ENCODE assay signal across 1 cellular context in the genomic region with DNA sequence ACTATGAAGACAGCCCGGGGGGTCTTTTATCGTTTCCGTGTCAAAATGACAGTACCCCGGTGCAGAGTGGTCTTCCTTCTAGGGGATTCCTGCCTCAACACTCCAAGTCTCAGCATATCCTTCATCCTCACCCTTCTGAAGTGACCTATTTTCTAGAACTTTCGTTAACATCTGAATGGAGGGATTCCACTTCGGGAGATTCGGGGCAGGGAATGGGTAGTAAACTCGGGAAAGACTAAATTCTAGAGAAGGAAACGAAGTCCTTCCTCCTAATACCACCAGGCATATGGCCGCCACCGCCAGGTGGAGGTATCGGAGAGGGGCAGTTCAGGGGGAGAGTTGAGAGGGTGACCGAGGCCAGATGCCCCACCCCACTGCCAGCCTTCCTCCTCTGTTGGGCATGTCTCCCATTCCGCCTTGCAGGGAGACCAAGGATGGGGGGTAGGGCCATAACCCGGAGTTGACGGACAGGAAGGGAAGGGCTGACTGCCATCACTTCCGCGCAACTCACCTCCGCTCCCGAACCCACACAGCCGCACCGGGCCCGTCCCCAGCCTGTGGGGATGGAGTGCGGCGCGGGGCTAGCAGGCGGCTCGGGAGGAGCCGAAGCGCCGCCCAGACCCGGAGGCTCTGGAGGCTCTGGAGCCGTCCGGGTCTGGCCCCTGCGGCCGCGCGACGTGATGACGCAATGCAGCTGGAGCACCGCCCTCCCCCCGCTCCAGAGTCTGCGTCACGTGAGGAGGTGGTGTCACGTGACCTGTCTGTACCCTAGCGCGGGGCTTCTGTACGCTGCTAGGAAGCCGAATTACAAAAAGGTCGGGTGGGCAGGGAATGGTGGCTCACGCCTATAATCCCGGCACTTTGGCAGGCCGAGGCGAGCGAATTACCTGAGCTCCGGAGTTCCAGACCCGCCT.
TF ChIP-seq lines count a peak whose summit lies in the region.

Gene KLHL12 (minus strand): TSS at position 657 of the 914 bp plus-strand sequence. CDS start 2,072 bp downstream, outside the sequence.

TF ChIP-seq in HepG2, 621 proteins besides CTCF, POLR2A, EP300 and RAD21 (continued from another document):
- TF ChIP-seq, protein P1, sequence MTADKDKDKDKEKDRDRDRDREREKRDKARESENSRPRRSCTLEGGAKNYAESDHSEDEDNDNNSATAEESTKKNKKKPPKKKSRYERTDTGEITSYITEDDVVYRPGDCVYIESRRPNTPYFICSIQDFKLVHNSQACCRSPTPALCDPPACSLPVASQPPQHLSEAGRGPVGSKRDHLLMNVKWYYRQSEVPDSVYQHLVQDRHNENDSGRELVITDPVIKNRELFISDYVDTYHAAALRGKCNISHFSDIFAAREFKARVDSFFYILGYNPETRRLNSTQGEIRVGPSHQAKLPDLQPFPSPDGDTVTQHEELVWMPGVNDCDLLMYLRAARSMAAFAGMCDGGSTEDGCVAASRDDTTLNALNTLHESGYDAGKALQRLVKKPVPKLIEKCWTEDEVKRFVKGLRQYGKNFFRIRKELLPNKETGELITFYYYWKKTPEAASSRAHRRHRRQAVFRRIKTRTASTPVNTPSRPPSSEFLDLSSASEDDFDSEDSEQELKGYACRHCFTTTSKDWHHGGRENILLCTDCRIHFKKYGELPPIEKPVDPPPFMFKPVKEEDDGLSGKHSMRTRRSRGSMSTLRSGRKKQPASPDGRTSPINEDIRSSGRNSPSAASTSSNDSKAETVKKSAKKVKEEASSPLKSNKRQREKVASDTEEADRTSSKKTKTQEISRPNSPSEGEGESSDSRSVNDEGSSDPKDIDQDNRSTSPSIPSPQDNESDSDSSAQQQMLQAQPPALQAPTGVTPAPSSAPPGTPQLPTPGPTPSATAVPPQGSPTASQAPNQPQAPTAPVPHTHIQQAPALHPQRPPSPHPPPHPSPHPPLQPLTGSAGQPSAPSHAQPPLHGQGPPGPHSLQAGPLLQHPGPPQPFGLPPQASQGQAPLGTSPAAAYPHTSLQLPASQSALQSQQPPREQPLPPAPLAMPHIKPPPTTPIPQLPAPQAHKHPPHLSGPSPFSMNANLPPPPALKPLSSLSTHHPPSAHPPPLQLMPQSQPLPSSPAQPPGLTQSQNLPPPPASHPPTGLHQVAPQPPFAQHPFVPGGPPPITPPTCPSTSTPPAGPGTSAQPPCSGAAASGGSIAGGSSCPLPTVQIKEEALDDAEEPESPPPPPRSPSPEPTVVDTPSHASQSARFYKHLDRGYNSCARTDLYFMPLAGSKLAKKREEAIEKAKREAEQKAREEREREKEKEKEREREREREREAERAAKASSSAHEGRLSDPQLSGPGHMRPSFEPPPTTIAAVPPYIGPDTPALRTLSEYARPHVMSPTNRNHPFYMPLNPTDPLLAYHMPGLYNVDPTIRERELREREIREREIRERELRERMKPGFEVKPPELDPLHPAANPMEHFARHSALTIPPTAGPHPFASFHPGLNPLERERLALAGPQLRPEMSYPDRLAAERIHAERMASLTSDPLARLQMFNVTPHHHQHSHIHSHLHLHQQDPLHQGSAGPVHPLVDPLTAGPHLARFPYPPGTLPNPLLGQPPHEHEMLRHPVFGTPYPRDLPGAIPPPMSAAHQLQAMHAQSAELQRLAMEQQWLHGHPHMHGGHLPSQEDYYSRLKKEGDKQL (CRISPR knock-in tag; IDR thresholded peaks at IDR 0.05; ENCODE audit: low read depth): no peak
- TF ChIP-seq AKAP8 (CRISPR knock-in tag; IDR thresholded peaks at IDR 0.05): peak; percentile 51; the same call in 1 of the 2 replicates
- TF ChIP-seq RAD51 (IDR thresholded peaks at IDR 0.05; ENCODE audit: borderline replicate concordance): peak; percentile 100
- no peak for TF ChIP-seq ZNF124 (CRISPR knock-in tag; IDR thresholded peaks at IDR 0.05)
- TF ChIP-seq, protein P2, sequence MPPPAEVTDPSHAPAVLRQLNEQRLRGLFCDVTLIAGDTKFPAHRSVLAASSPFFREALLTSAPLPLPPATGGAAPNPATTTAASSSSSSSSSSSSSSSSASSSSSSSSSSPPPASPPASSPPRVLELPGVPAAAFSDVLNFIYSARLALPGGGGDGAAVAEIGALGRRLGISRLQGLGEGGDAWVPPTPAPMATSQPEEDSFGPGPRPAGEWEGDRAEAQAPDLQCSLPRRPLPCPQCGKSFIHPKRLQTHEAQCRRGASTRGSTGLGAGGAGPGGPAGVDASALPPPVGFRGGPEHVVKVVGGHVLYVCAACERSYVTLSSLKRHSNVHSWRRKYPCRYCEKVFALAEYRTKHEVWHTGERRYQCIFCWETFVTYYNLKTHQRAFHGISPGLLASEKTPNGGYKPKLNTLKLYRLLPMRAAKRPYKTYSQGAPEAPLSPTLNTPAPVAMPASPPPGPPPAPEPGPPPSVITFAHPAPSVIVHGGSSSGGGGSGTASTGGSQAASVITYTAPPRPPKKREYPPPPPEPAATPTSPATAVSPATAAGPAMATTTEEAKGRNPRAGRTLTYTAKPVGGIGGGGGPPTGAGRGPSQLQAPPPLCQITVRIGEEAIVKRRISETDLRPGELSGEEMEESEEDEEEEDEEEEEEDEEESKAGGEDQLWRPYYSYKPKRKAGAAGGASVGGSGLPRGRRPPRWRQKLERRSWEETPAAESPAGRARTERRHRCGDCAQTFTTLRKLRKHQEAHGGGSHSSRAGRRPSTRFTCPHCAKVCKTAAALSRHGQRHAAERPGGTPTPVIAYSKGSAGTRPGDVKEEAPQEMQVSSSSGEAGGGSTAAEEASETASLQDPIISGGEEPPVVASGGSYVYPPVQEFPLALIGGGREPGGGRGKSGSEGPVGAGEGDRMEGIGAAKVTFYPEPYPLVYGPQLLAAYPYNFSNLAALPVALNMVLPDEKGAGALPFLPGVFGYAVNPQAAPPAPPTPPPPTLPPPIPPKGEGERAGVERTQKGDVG (CRISPR knock-in tag; IDR thresholded peaks at IDR 0.05; ENCODE audit: borderline replicate concordance): no peak
- TF ChIP-seq ATF7 (IDR thresholded peaks at IDR 0.05): peak; percentile 95
- peak; percentile 96 for TF ChIP-seq ATF7 (CRISPR knock-in tag; IDR thresholded peaks at IDR 0.05)
- TF ChIP-seq ZNF766 (CRISPR knock-in tag; IDR thresholded peaks at IDR 0.05; ENCODE audit: borderline replicate concordance): peak; percentile 83
- TF ChIP-seq JUNB (CRISPR knock-in tag; IDR thresholded peaks at IDR 0.05; ENCODE audit: borderline replicate concordance): no peak
- TF ChIP-seq E2F1 (CRISPR knock-in tag; IDR thresholded peaks at IDR 0.05): peak; percentile 55; the same call in 1 of the 2 replicates
- no peak for TF ChIP-seq MTF1 (CRISPR knock-in tag; IDR thresholded peaks at IDR 0.05)
- TF ChIP-seq NFAT5 (CRISPR knock-in tag; IDR thresholded peaks at IDR 0.05): peak; percentile 74; the same call in 1 of the 2 replicates
- no peak for TF ChIP-seq GTF3A (CRISPR knock-in tag; conservative IDR thresholded peaks at IDR 0.05)
- TF ChIP-seq GTF2F1 (IDR thresholded peaks at IDR 0.05; ENCODE audit: low read length): peak; percentile 94; the same call in 1 of the 2 replicates
- peak; percentile 57; the same call in 1 of the 2 replicates for TF ChIP-seq FOXK2 (IDR thresholded peaks at IDR 0.05)
- TF ChIP-seq ARNT (IDR thresholded peaks at IDR 0.05): no peak
- TF ChIP-seq SP140L (CRISPR knock-in tag; IDR thresholded peaks at IDR 0.05; ENCODE audit: borderline replicate concordance): no peak; the same call in 1 of the 2 replicates
- TF ChIP-seq, protein P3, sequence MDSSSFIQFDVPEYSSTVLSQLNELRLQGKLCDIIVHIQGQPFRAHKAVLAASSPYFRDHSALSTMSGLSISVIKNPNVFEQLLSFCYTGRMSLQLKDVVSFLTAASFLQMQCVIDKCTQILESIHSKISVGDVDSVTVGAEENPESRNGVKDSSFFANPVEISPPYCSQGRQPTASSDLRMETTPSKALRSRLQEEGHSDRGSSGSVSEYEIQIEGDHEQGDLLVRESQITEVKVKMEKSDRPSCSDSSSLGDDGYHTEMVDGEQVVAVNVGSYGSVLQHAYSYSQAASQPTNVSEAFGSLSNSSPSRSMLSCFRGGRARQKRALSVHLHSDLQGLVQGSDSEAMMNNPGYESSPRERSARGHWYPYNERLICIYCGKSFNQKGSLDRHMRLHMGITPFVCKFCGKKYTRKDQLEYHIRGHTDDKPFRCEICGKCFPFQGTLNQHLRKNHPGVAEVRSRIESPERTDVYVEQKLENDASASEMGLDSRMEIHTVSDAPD (CRISPR knock-in tag; IDR thresholded peaks at IDR 0.05): 0 out of 2 replicates have a peak, but pooled peaks have one; percentile 52
- no peak; the same call in 1 of the 2 replicates for TF ChIP-seq NR2F2 (IDR thresholded peaks at IDR 0.05; ENCODE audit: borderline replicate concordance, low read depth)
- TF ChIP-seq KDM4B (CRISPR knock-in tag; IDR thresholded peaks at IDR 0.05): peak; percentile 53; the same call in 1 of the 2 replicates
- TF ChIP-seq, protein P4, sequence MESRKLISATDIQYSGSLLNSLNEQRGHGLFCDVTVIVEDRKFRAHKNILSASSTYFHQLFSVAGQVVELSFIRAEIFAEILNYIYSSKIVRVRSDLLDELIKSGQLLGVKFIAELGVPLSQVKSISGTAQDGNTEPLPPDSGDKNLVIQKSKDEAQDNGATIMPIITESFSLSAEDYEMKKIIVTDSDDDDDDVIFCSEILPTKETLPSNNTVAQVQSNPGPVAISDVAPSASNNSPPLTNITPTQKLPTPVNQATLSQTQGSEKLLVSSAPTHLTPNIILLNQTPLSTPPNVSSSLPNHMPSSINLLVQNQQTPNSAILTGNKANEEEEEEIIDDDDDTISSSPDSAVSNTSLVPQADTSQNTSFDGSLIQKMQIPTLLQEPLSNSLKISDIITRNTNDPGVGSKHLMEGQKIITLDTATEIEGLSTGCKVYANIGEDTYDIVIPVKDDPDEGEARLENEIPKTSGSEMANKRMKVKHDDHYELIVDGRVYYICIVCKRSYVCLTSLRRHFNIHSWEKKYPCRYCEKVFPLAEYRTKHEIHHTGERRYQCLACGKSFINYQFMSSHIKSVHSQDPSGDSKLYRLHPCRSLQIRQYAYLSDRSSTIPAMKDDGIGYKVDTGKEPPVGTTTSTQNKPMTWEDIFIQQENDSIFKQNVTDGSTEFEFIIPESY (CRISPR knock-in tag; IDR thresholded peaks at IDR 0.05): peak; percentile 58
TF ChIP-seq in HepG2: peak in this region for 370.
